18 cellular contexts compared by ENCODE assay signal in genomic region chr14:40365305-40365704, GRCh38.
DNase-seq lines count a peak whose midpoint lies in the region; TF ChIP-seq lines count a peak whose summit lies in the region.
"Had no signal": no experiment of that assay in that cellular context is flagged by ENCODE, and none has a peak within 500 bp of the region (broad histone marks: within the 10 kb centered on the region; RNA-seq: fewer than 3 reads in every experiment).

No MANE protein-coding gene starts in this region.

- H3K36me3 ChIP-seq in A673 (ENCODE audit: insufficient read depth, low read length, poor library complexity, severe bottlenecking) (no peaks in the 10 kb centered on the region), HAP-1 (replicated peaks) (no peaks in the 10 kb centered on the region), neuron (ENCODE audit: insufficient read depth, low read length) (no peaks in the 10 kb centered on the region)
- H3K36me3 ChIP-seq: BE2C had no signal

- H3K27ac ChIP-seq in A673 (ENCODE audit: low read depth, low read length, poor library complexity, severe bottlenecking) (no peak overlapping the region), VCaP (peak overlapping the region; percentile 11; the same call in 1 of the 2 replicates)

- intact Hi-C loops in A673 (cut with micrococcal nuclease; ENCODE audit: unreplicated experiment): no loop called here

- H3K4me1 Mint-ChIP-seq in T-helper 2 cell treated with Interferon-gamma antibody and Interleukin-4, amounts not matched to agents 5 μg/mL and 100 μg/mL, for 36 hours (ENCODE audit: low read depth): no peaks in the 10 kb centered on the region
- H3K4me1 Mint-ChIP-seq: CD4-positive, CD25-positive, alpha-beta regulatory T cell; CD8-positive, alpha-beta memory T cell; IgD-negative memory B cell had no signal

- no peak overlapping the region for H3K27ac Mint-ChIP-seq in T-helper 2 cell treated with Interferon-gamma antibody and Interleukin-4, amounts not matched to agents 5 μg/mL and 100 μg/mL, for 36 hours
- H3K27ac Mint-ChIP-seq: CD8-positive, alpha-beta memory T cell; GM23338; HFFc6; IgD-negative memory B cell had no signal

- H3K9me3 Mint-ChIP-seq in T-helper 2 cell treated with Interferon-gamma antibody and Interleukin-4, amounts not matched to agents 5 μg/mL and 100 μg/mL, for 36 hours: peaks cover 17% of the 10 kb centered on the region

- TF ChIP-seq CTCF in A673 (conservative IDR thresholded peaks at IDR 0.05; ENCODE audit: low read depth, low read length) (no peak), VCaP (conservative IDR thresholded peaks at IDR 0.05) (no peak)

- in situ Hi-C loops in HAP-1 (cut with MboI; ENCODE audit: low sequenced_read_pairs): no loop called here

- no peaks in the 10 kb centered on the region for H3K27me3 Mint-ChIP-seq in T-helper 2 cell treated with Interferon-gamma antibody and Interleukin-4, amounts not matched to agents 5 μg/mL and 100 μg/mL, for 36 hours (ENCODE audit: low read depth)
- H3K27me3 Mint-ChIP-seq: CD4-positive, CD25-positive, alpha-beta regulatory T cell; IgD-negative memory B cell had no signal

- CTCF ChIA-PET in A673 (lab: Charles Lee): no interaction called here

- no peaks in the 10 kb centered on the region for H3K27me3 ChIP-seq in A673 (replicated peaks; ENCODE audit: insufficient read depth, low read depth, low read length, poor library complexity)
- H3K27me3 ChIP-seq in HAP-1 (ENCODE audit: low read depth): no peaks in the 10 kb centered on the region
- H3K27me3 ChIP-seq in neuron (ENCODE audit: insufficient read depth, low read length): no peaks in the 10 kb centered on the region
- H3K27me3 ChIP-seq: BE2C had no signal

- H3K36me3 Mint-ChIP-seq in T-helper 2 cell treated with Interferon-gamma antibody and Interleukin-4, amounts not matched to agents 5 μg/mL and 100 μg/mL, for 36 hours (ENCODE audit: low read depth): no peaks in the 10 kb centered on the region
- H3K36me3 Mint-ChIP-seq: CD4-positive, CD25-positive, alpha-beta regulatory T cell; CD8-positive, alpha-beta memory T cell; IgD-negative memory B cell had no signal

- POLR2A ChIA-PET in A673 (lab: Charles Lee; ENCODE audit: low non-redundant PET): no interaction called here

- H3K4me1 ChIP-seq in A673 (ENCODE audit: insufficient read depth, low read length, poor library complexity, severe bottlenecking): no peaks in the 10 kb centered on the region
- H3K4me1 ChIP-seq in HAP-1: peaks cover 26% of the 10 kb centered on the region
- H3K4me1 ChIP-seq in neuron (ENCODE audit: insufficient read depth, low read length): peaks cover 43% of the 10 kb centered on the region
- H3K4me1 ChIP-seq: BE2C had no signal

- H2AFZ ChIP-seq in neuron (ENCODE audit: low read depth, low read length): peak overlapping the region; percentile 57
- H2AFZ ChIP-seq: GM23338 had no signal

- peak; percentile 24 for DNase-seq in A673 (ENCODE audit: low spot score)
- peak; percentile 13 to 85 for DNase-seq in HAP-1 (ENCODE audit: low spot score in 2 of 2)
- no peak for DNase-seq in SK-N-DZ (ENCODE audit: low spot score)
- no peak for DNase-seq in T-helper 2 cell treated with Interferon-gamma antibody and Interleukin-4, amounts not matched to agents 5 μg/mL and 100 μg/mL, for 36 hours (ENCODE audit: low spot score)
- DNase-seq in stimulated activated CD4-positive, alpha-beta T cell treated with anti-CD3 and anti-CD28 coated beads, Interleukin-15, amount 100 ng/mL, for 24 hours: no peak
- DNase-seq: ACHN; BE2C; C1 segment of cervical spinal cord; CD4-positive, CD25-positive, alpha-beta regulatory T cell; CD8-positive, alpha-beta memory T cell; COR-L47; DMS 273 treated with DMSO at 0.1 percent for 48 hours; DMS53; HFFc6 had no signal

- no TSS peak for BruUV-seq in A673 (replicated peaks; lab: Mats Ljungman, UMichigan)

- no peak overlapping the region for H3K4me3 Mint-ChIP-seq in T-helper 2 cell treated with Interferon-gamma antibody and Interleukin-4, amounts not matched to agents 5 μg/mL and 100 μg/mL, for 36 hours
- H3K4me3 Mint-ChIP-seq: CD4-positive, CD25-positive, alpha-beta regulatory T cell; CD8-positive, alpha-beta memory T cell; GM23338; HFFc6; IgD-negative memory B cell had no signal

- H3K9me3 ChIP-seq in A673 (ENCODE audit: low read depth, low read length, poor library complexity, severe bottlenecking): no peaks in the 10 kb centered on the region
- H3K9me3 ChIP-seq in HAP-1: no peaks in the 10 kb centered on the region
- no peaks in the 10 kb centered on the region for H3K9me3 ChIP-seq in neuron (ENCODE audit: low read length)
- H3K9me3 ChIP-seq: BE2C had no signal

- H3K4me3 ChIP-seq in A673 (ENCODE audit: low read depth, low read length, poor library complexity, severe bottlenecking) (no peak overlapping the region), HAP-1 (no peak overlapping the region), neuron (ENCODE audit: low read length) (no peak overlapping the region)
- H3K4me3 ChIP-seq: GM23338 had no signal

Comparison
In these comparisons a context has a peak if more than half of its experiments do, and no peak if none do; other contexts are left out.
1. DNase-seq: peak in A673 (single experiment) and HAP-1 (2 of 2); none in SK-N-DZ (single experiment), T-helper 2 cell treated with Interferon-gamma antibody and Interleukin-4, amounts not matched to agents 5 μg/mL and 100 μg/mL, for 36 hours (single experiment) and stimulated activated CD4-positive, alpha-beta T cell treated with anti-CD3 and anti-CD28 coated beads, Interleukin-15, amount 100 ng/mL, for 24 hours (single experiment).